In genomic region chr3:15307580-15307979, GRCh38 we compare ENCODE assay signal across 17 cellular contexts.
"Had no signal": no experiment of that assay in that cellular context is flagged by ENCODE, and none has a peak within 500 bp of the region (broad histone marks: within the 10 kb centered on the region; RNA-seq: fewer than 3 reads in every experiment).

No MANE protein-coding gene starts in this region.

- H3K27me3 ChIP-seq: gastrocnemius medialis, right lobe of liver, vagina had no signal

- H3K27ac ChIP-seq: epithelial cell of prostate, gastrocnemius medialis, left ventricle myocardium inferior, right lobe of liver, thoracic aorta, vagina had no signal

- FAIRE-seq: keratinocyte had no signal

- H3K4me3 Mint-ChIP-seq: activated naive CD4-positive, alpha-beta T cell treated with anti-CD3 and anti-CD28 coated beads for 36 hours; dendritic cell treated with granulocyte-macrophage colony-stimulating factor and Interleukin-4, amounts not matched to agents 40 ng/mL and 50 ng/mL, for 4 days; effector memory CD8-positive, alpha-beta T cell; stimulated activated naive CD8-positive, alpha-beta T cell treated with anti-CD3 and anti-CD28 coated beads, Interleukin-15, Interleukin-2, amounts not matched to agents 100 ng/mL and 50 ng/mL, for 24 hours had no signal

- H3K9me3 Mint-ChIP-seq: activated naive CD4-positive, alpha-beta T cell treated with anti-CD3 and anti-CD28 coated beads for 36 hours; dendritic cell treated with granulocyte-macrophage colony-stimulating factor and Interleukin-4, amounts not matched to agents 40 ng/mL and 50 ng/mL, for 4 days; effector memory CD8-positive, alpha-beta T cell; stimulated activated naive CD8-positive, alpha-beta T cell treated with anti-CD3 and anti-CD28 coated beads, Interleukin-15, Interleukin-2, amounts not matched to agents 100 ng/mL and 50 ng/mL, for 24 hours had no signal

- DNase-seq: activated CD4-positive, alpha-beta T cell treated with anti-CD3 and anti-CD28 coated beads for 48 hours; activated naive CD4-positive, alpha-beta T cell treated with anti-CD3 and anti-CD28 coated beads for 36 hours; central memory CD4-positive, alpha-beta T cell; effector memory CD8-positive, alpha-beta T cell; left ventricle myocardium inferior; nucleus accumbens; right lobe of liver; stimulated activated CD4-positive, alpha-beta T cell treated with anti-CD3 and anti-CD28 coated beads, Interleukin-12 subunit alpha, Interleukin-12 subunit beta, amount 100 ng/mL, for 4 hours; WERI-Rb-1 had no signal

- H3K4me1 ChIP-seq: right lobe of liver had no signal

- H3K4me3 ChIP-seq: gastrocnemius medialis, left ventricle myocardium inferior, right lobe of liver, thoracic aorta, vagina had no signal

- H3K36me3 ChIP-seq: left ventricle myocardium inferior, right lobe of liver, thoracic aorta had no signal

- H3K27ac Mint-ChIP-seq: activated naive CD4-positive, alpha-beta T cell treated with anti-CD3 and anti-CD28 coated beads for 36 hours; dendritic cell treated with granulocyte-macrophage colony-stimulating factor and Interleukin-4, amounts not matched to agents 40 ng/mL and 50 ng/mL, for 4 days; progenitor cell of endocrine pancreas; stimulated activated naive CD8-positive, alpha-beta T cell treated with anti-CD3 and anti-CD28 coated beads, Interleukin-15, Interleukin-2, amounts not matched to agents 100 ng/mL and 50 ng/mL, for 24 hours had no signal

- H3K9me3 ChIP-seq: gastrocnemius medialis, left ventricle myocardium inferior, right lobe of liver, thoracic aorta, vagina had no signal

- ATAC-seq: effector memory CD8-positive, alpha-beta T cell; gastrocnemius medialis; right lobe of liver had no signal

- H3K27me3 Mint-ChIP-seq: effector memory CD8-positive, alpha-beta T cell; progenitor cell of endocrine pancreas; stimulated activated naive CD8-positive, alpha-beta T cell treated with anti-CD3 and anti-CD28 coated beads, Interleukin-15, Interleukin-2, amounts not matched to agents 100 ng/mL and 50 ng/mL, for 24 hours had no signal
